ENCODE assay signal across 8 cellular contexts in genomic region chr13:76886005-76886291, GRCh38. TPM values are rescaled to one million over a fixed set of nuclear protein-coding genes. Genes with fewer than 3 reads are reported as not detected.
DNase-seq lines count a peak whose midpoint lies in the region; ATAC-seq and TF ChIP-seq lines count a peak whose summit lies in the region.

No MANE protein-coding gene starts in this region.

- H3K27me3 Mint-ChIP-seq in IgD-negative memory B cell: no peaks in the 10 kb centered on the region
- H3K27me3 Mint-ChIP-seq in dendritic cell treated with granulocyte-macrophage colony-stimulating factor and Interleukin-4, amounts not matched to agents 40 ng/mL and 50 ng/mL, for 4 days: peaks cover 4% of the 10 kb centered on the region

- no peak for TF ChIP-seq RAD21 in neural cell (conservative IDR thresholded peaks at IDR 0.05)

- no peaks in the 10 kb centered on the region for H3K36me3 Mint-ChIP-seq in IgD-negative memory B cell
- peaks cover 30% of the 10 kb centered on the region for H3K36me3 Mint-ChIP-seq in dendritic cell treated with granulocyte-macrophage colony-stimulating factor and Interleukin-4, amounts not matched to agents 40 ng/mL and 50 ng/mL, for 4 days (ENCODE audit: low read depth)

- no peak overlapping the region for H3K27ac ChIP-seq in neural cell (ENCODE audit: low read length)

- no peaks in the 10 kb centered on the region for H3K79me2 ChIP-seq in neural cell (replicated peaks; ENCODE audit: insufficient read depth, low read length)

- no peak overlapping the region for H3K27ac Mint-ChIP-seq in IgD-negative memory B cell
- H3K27ac Mint-ChIP-seq in dendritic cell treated with granulocyte-macrophage colony-stimulating factor and Interleukin-4, amounts not matched to agents 40 ng/mL and 50 ng/mL, for 4 days: peak overlapping the region; percentile 97

- H3F3A ChIP-seq in neural cell (ENCODE audit: insufficient read depth, low read length, poor library complexity, severe bottlenecking): no peaks in the 10 kb centered on the region

- peak overlapping the region; percentile 32 for H3K4me2 ChIP-seq in neural cell (ENCODE audit: low read length)

- H3K9me2 ChIP-seq in neural cell (ENCODE audit: insufficient read depth, low read length): no peaks in the 10 kb centered on the region

- H3K9me3 Mint-ChIP-seq in IgD-negative memory B cell: no peaks in the 10 kb centered on the region
- H3K9me3 Mint-ChIP-seq in dendritic cell treated with granulocyte-macrophage colony-stimulating factor and Interleukin-4, amounts not matched to agents 40 ng/mL and 50 ng/mL, for 4 days: no peaks in the 10 kb centered on the region

- no peak for TF ChIP-seq EP300 in neural cell (conservative IDR thresholded peaks at IDR 0.05; ENCODE audit: poor library complexity, severe bottlenecking)

- peaks cover 13 to 20% (median 13%) of the 10 kb centered on the region in 3 donors for H3K4me1 Mint-ChIP-seq in IgD-negative memory B cell
- peaks cover 25% of the 10 kb centered on the region for H3K4me1 Mint-ChIP-seq in dendritic cell treated with granulocyte-macrophage colony-stimulating factor and Interleukin-4, amounts not matched to agents 40 ng/mL and 50 ng/mL, for 4 days (ENCODE audit: low read depth)

- H3K9me3 ChIP-seq in neural cell (ENCODE audit: low read length): no peaks in the 10 kb centered on the region

- peaks cover 43% of the 10 kb centered on the region for H3K27me3 ChIP-seq in neural cell (ENCODE audit: insufficient read depth, low read depth, low read length)

- H3K4me3 ChIP-seq in neural cell (ENCODE audit: low read length): peak overlapping the region; percentile 88

- peak overlapping the region; percentile 69 for H2AFZ ChIP-seq in neural cell (ENCODE audit: low read depth, low read length)

- intact Hi-C loops in dendritic cell treated with granulocyte-macrophage colony-stimulating factor and Interleukin-4, amounts not matched to agents 40 ng/mL and 50 ng/mL, for 4 days (cut with micrococcal nuclease): loop anchor here (5.0 kb wide), 1 partner anchor 219 kb away; no protein-coding TSS in a partner anchor

- H3K4me3 Mint-ChIP-seq in IgD-negative memory B cell: peak overlapping the region; percentile 82 to 94 (median 88)
- peak overlapping the region; percentile 93 for H3K4me3 Mint-ChIP-seq in dendritic cell treated with granulocyte-macrophage colony-stimulating factor and Interleukin-4, amounts not matched to agents 40 ng/mL and 50 ng/mL, for 4 days

- H4K20me1 ChIP-seq in neural cell (ENCODE audit: insufficient read depth): no peaks in the 10 kb centered on the region

- TF ChIP-seq CTCF in neural cell (IDR thresholded peaks at IDR 0.05; ENCODE audit: poor library complexity, severe bottlenecking): no peak

- no peaks in the 10 kb centered on the region for H3K36me3 ChIP-seq in neural cell (ENCODE audit: insufficient read depth, low read length)

- peak overlapping the region; percentile 67 for H3K9ac ChIP-seq in neural cell (ENCODE audit: low read length)

- ATAC-seq in GM18517 (IDR thresholded peaks at IDR 0.05; ENCODE audit: unreplicated experiment) (peak; percentile 15), GM21786 (IDR thresholded peaks at IDR 0.05; ENCODE audit: unreplicated experiment) (no peak)

- DNase-seq in NCI-H1436 treated with DMSO at 0.1 percent for 48 hours (lab: John Stamatoyannopoulos, UW) (no peak), A172 (ENCODE audit: low spot score) (no peak), NCI-H2171 treated with DMSO at 0.1 percent for 48 hours (lab: John Stamatoyannopoulos, UW) (no peak)

TF ChIP-seq in neural cell, 6 proteins besides CTCF, POLR2A, EP300 and RAD21:
- no peak for TF ChIP-seq TAF1 (IDR thresholded peaks at IDR 0.05; ENCODE audit: low read depth)
- TF ChIP-seq MXI1 (conservative IDR thresholded peaks at IDR 0.05; ENCODE audit: poor library complexity, severe bottlenecking): no peak
- TF ChIP-seq REST (IDR thresholded peaks at IDR 0.05; ENCODE audit: borderline replicate concordance): no peak
- no peak for TF ChIP-seq SMC3 (conservative IDR thresholded peaks at IDR 0.05; ENCODE audit: poor library complexity)
- no peak for TF ChIP-seq POLR2AphosphoS5 (IDR thresholded peaks at IDR 0.05)
- no peak for TF ChIP-seq EZH2 (IDR thresholded peaks at IDR 0.05; ENCODE audit: borderline replicate concordance, insufficient read depth, low read length, poor library complexity, severe bottlenecking)

RNA-seq across cellular contexts. Expression of gene KCTD12, which starts 0.3 kb away (rescaled TPM):
- polyA plus RNA-seq in IgD-negative memory B cell (0.24 TPM), neural cell (2.7 and 3.0 TPM in 2 replicates)
- 6.9 and 7.8 TPM in 2 replicates for polyA minus RNA-seq in neural cell
- total RNA-seq in A172 (2014; rRNA removed; shearing (Covaris generic)): 0.78 and 0.79 TPM in 2 replicates
